ENCODE assay signal across 11 cellular contexts in the genomic region with DNA sequence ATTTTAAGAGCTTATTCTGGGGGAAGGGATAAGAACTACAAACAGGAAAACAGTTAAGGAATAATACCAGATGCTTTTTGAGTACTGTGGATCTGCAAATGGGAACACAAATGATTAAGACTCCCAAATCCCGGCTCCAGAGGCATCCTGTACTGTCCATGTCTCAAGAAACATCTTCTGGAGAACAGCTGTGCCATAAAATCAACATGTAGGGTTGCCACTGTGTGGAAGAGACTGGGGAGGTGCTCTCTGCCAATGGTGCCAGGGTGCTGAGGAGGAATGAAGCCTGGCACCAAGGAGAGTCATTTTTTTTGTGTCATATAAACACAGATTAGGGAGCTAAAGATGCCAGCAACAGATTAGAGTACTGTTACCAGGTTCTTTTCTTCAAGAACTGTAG. TPM values are rescaled to one million over a fixed set of nuclear protein-coding genes. Genes with fewer than 3 reads are reported as not detected.
A peak's percentile ranks its signal among the peaks of the same experiment; 100 is the strongest.
DNase-seq lines count a peak whose midpoint lies in the region; ATAC-seq and TF ChIP-seq lines count a peak whose summit lies in the region.
"Had no signal": no experiment of that assay in that cellular context is flagged by ENCODE, and none has a peak within 500 bp of the region (broad histone marks: within the 10 kb centered on the region; RNA-seq: fewer than 3 reads in every experiment).

No MANE protein-coding gene starts in this region.

- POLR2A ChIA-PET in CD8-positive, alpha-beta T cell (lab: Charles Lee), result no interaction called here
- POLR2A ChIA-PET in CD4-positive, alpha-beta T cell (lab: Charles Lee), result no interaction called here

- H3K36me3 ChIP-seq in endodermal cell (ENCODE audit: control insufficient read depth, insufficient read depth, low read length), result peaks cover 43% of the 10 kb centered on the region
- no peaks in the 10 kb centered on the region for H3K36me3 ChIP-seq in osteoblast (ENCODE audit: insufficient read depth, low read length)
- peaks cover 0 to 12% of the 10 kb centered on the region in 2 donors for H3K36me3 ChIP-seq in gastrocnemius medialis
- no peaks in the 10 kb centered on the region for H3K36me3 ChIP-seq in CD8-positive, alpha-beta T cell (ENCODE audit: insufficient read depth, low read length)

- ATAC-seq in gastrocnemius medialis, result no peak
- ATAC-seq in CD8-positive, alpha-beta T cell, result no peak
- ATAC-seq in CD4-positive, alpha-beta T cell (ENCODE audit: poor library complexity), result no peak

- TF ChIP-seq CTCF in endodermal cell (conservative IDR thresholded peaks at IDR 0.05), result no peak
- TF ChIP-seq CTCF in osteoblast (IDR thresholded peaks at IDR 0.05; ENCODE audit: extremely low read depth, low read depth, low read length), result no peak
- no peak for TF ChIP-seq CTCF in gastrocnemius medialis (IDR thresholded peaks at IDR 0.05 in 4 of 5, conservative IDR thresholded peaks at IDR 0.05 in 1 of 5)
- no peak for TF ChIP-seq CTCF in CD8-positive, alpha-beta T cell (IDR thresholded peaks at IDR 0.05)
- TF ChIP-seq CTCF in CD4-positive, alpha-beta T cell (IDR thresholded peaks at IDR 0.05), result no peak

- H3K36me3 Mint-ChIP-seq in activated T-cell treated with anti-CD3 and anti-CD28 coated beads, Interleukin-2, amount 50 U/mL, for 24 hours (ENCODE audit: low read depth), result peaks cover 38% of the 10 kb centered on the region
- peaks cover 29% of the 10 kb centered on the region for H3K36me3 Mint-ChIP-seq in endodermal cell (ENCODE audit: low read depth)
- peaks cover 42% of the 10 kb centered on the region for H3K36me3 Mint-ChIP-seq in CD8-positive, alpha-beta T cell
- H3K36me3 Mint-ChIP-seq in CD4-positive, alpha-beta T cell (ENCODE audit: low read depth), result peaks cover 44% of the 10 kb centered on the region

- in situ Hi-C loops in gastrocnemius medialis (cut with MboI; ENCODE audit: low sequenced_read_pairs in 4 of 4), result loop anchor here in 1 of 4 donors (5.0 kb wide), 1 partner anchor 81 kb away; no protein-coding TSS in a partner anchor

- peak overlapping the region; percentile 42 for H3K27ac Mint-ChIP-seq in activated T-cell treated with anti-CD3 and anti-CD28 coated beads, Interleukin-2, amount 50 U/mL, for 24 hours
- peak overlapping the region; percentile 9 for H3K27ac Mint-ChIP-seq in endodermal cell
- no peak overlapping the region for H3K27ac Mint-ChIP-seq in CD8-positive, alpha-beta T cell
- H3K27ac Mint-ChIP-seq in CD4-positive, alpha-beta T cell, result no peak overlapping the region

- TF ChIP-seq POLR2A in gastrocnemius medialis (IDR thresholded peaks at IDR 0.05), result no peak

- no peak overlapping the region for H2AFZ ChIP-seq in osteoblast (ENCODE audit: low read length)

- H4K20me1 ChIP-seq in osteoblast (ENCODE audit: insufficient read depth, low read length), result peaks cover 3% of the 10 kb centered on the region

- H3K4me1 ChIP-seq in endodermal cell (ENCODE audit: control insufficient read depth, insufficient read depth, low read length) (no peaks in the 10 kb centered on the region), osteoblast (ENCODE audit: insufficient read depth, low read length) (peaks cover 14% of the 10 kb centered on the region), gastrocnemius medialis (peaks cover 19 to 45% of the 10 kb centered on the region in 2 donors)
- no peaks in the 10 kb centered on the region for H3K4me1 ChIP-seq in CD8-positive, alpha-beta T cell (ENCODE audit: insufficient read depth, low read length)
- H3K4me1 ChIP-seq: Caco-2 had no signal

- no peaks in the 10 kb centered on the region for H3K27me3 Mint-ChIP-seq in activated T-cell treated with anti-CD3 and anti-CD28 coated beads, Interleukin-2, amount 50 U/mL, for 24 hours
- no peaks in the 10 kb centered on the region for H3K27me3 Mint-ChIP-seq in endodermal cell (ENCODE audit: insufficient read depth)
- no peaks in the 10 kb centered on the region for H3K27me3 Mint-ChIP-seq in CD8-positive, alpha-beta T cell (ENCODE audit: low read depth)
- no peaks in the 10 kb centered on the region for H3K27me3 Mint-ChIP-seq in CD4-positive, alpha-beta T cell

- no peak overlapping the region for H3K4me3 ChIP-seq in endodermal cell (ENCODE audit: low read length)
- H3K4me3 ChIP-seq in osteoblast (ENCODE audit: insufficient read depth, low read length), result no peak overlapping the region
- H3K4me3 ChIP-seq in gastrocnemius medialis, result no peak overlapping the region
- H3K4me3 ChIP-seq in CD8-positive, alpha-beta T cell (ENCODE audit: low read depth, low read length), result no peak overlapping the region

- 97 to 100% methylated on average over 1 of the region's 1 CpG for WGBS in endodermal cell (ENCODE audit: insufficient coverage in 1 of 2, insufficient read length in 1 of 2), 2 experiments

- no peaks in the 10 kb centered on the region for H3K27me3 ChIP-seq in endodermal cell (ENCODE audit: control insufficient read depth, insufficient read depth, low read length, poor library complexity, severe bottlenecking)
- H3K27me3 ChIP-seq in osteoblast (ENCODE audit: insufficient read depth, low read length), result no peaks in the 10 kb centered on the region
- no peaks in the 10 kb centered on the region for H3K27me3 ChIP-seq in gastrocnemius medialis
- H3K27me3 ChIP-seq in CD8-positive, alpha-beta T cell (ENCODE audit: insufficient read depth, low read length), result no peaks in the 10 kb centered on the region
- no peaks in the 10 kb centered on the region for H3K27me3 ChIP-seq in CD4-positive, alpha-beta T cell (ENCODE audit: control insufficient read depth, insufficient read depth, low read length)

- no peak for DNase-seq in activated T-cell treated with anti-CD3 and anti-CD28 coated beads, Interleukin-2, amount 50 U/mL, for 24 hours
- DNase-seq in activated T-cell treated with anti-CD3 and anti-CD28 coated beads, Interleukin-2, amount 50 U/mL, for 1 hour, result no peak
- DNase-seq in endodermal cell (no peak), osteoblast (ENCODE audit: insufficient read length, low spot score, missing footprints) (no peak), substantia nigra (lab: John Stamatoyannopoulos, UW) (no peak), gastrocnemius medialis (no peak)
- DNase-seq in CD8-positive, alpha-beta T cell, result no peak
- DNase-seq in CD4-positive, alpha-beta T cell, result no peak
- DNase-seq: Caco-2, DMS53, NCI-H345 had no signal

- H3K4me1 Mint-ChIP-seq in activated T-cell treated with anti-CD3 and anti-CD28 coated beads, Interleukin-2, amount 50 U/mL, for 24 hours (ENCODE audit: low read depth), result peaks cover 18% of the 10 kb centered on the region
- H3K4me1 Mint-ChIP-seq in endodermal cell, result peaks cover 34% of the 10 kb centered on the region
- H3K4me1 Mint-ChIP-seq in CD8-positive, alpha-beta T cell (ENCODE audit: low read depth), result peaks cover 22% of the 10 kb centered on the region
- H3K4me1 Mint-ChIP-seq in CD4-positive, alpha-beta T cell (ENCODE audit: low read depth), result peaks cover 8% of the 10 kb centered on the region

- H3K9ac ChIP-seq in endodermal cell (ENCODE audit: extremely low read depth, low read length, poor library complexity, severe bottlenecking), result no peak overlapping the region

- H3K27ac ChIP-seq in endodermal cell (ENCODE audit: low read depth, low read length) (no peak overlapping the region), osteoblast (ENCODE audit: low read depth, low read length) (peak overlapping the region; percentile 13), substantia nigra (ENCODE audit: low read depth, low read length, poor library complexity, severe bottlenecking) (peak overlapping the region; percentile 8), gastrocnemius medialis (peak overlapping the region in 1 of 4 donors; percentile 0)
- no peak overlapping the region for H3K27ac ChIP-seq in CD8-positive, alpha-beta T cell (ENCODE audit: low read depth, low read length)
- no peak overlapping the region for H3K27ac ChIP-seq in CD4-positive, alpha-beta T cell (ENCODE audit: low read depth, low read length)

- H3K4me2 ChIP-seq in osteoblast (ENCODE audit: insufficient read depth, low read length), result no peak overlapping the region

- CTCF ChIA-PET in CD8-positive, alpha-beta T cell (lab: Charles Lee), result interaction anchor here (1.0 kb wide), 1 partner anchor 9 kb away, joined by 3 read pairs; no protein-coding TSS in a partner anchor
- CTCF ChIA-PET in CD4-positive, alpha-beta T cell (lab: Charles Lee), result no interaction called here

- intact Hi-C loops in gastrocnemius medialis (cut with DNase I; ENCODE audit: low total_unique reads), result loop anchor here (5.0 kb wide), 1 partner anchor 91 kb away; no protein-coding TSS in a partner anchor
- intact Hi-C loops in CD8-positive, alpha-beta T cell (cut with DNase I, micrococcal nuclease), result no loop called here
- intact Hi-C loops in CD4-positive, alpha-beta T cell (cut with DNase I, micrococcal nuclease), result no loop called here

- H3K4me3 Mint-ChIP-seq in activated T-cell treated with anti-CD3 and anti-CD28 coated beads, Interleukin-2, amount 50 U/mL, for 24 hours, result no peak overlapping the region
- H3K4me3 Mint-ChIP-seq in endodermal cell, result no peak overlapping the region
- H3K4me3 Mint-ChIP-seq in CD8-positive, alpha-beta T cell, result no peak overlapping the region
- H3K4me3 Mint-ChIP-seq in CD4-positive, alpha-beta T cell, result no peak overlapping the region

- peaks cover 15% of the 10 kb centered on the region for H3K79me2 ChIP-seq in osteoblast (ENCODE audit: insufficient read depth, low read length)

- H3K9me3 ChIP-seq in endodermal cell (ENCODE audit: control insufficient read depth, low read length) (no peaks in the 10 kb centered on the region), osteoblast (ENCODE audit: low read depth, low read length) (no peaks in the 10 kb centered on the region), gastrocnemius medialis (no peaks in the 10 kb centered on the region)
- no peaks in the 10 kb centered on the region for H3K9me3 ChIP-seq in CD8-positive, alpha-beta T cell (ENCODE audit: low read length)
- H3K9me3 ChIP-seq in CD4-positive, alpha-beta T cell (ENCODE audit: control insufficient read depth, low read length), result no peaks in the 10 kb centered on the region
- H3K9me3 ChIP-seq: Caco-2 had no signal

- no peaks in the 10 kb centered on the region for H3K9me3 Mint-ChIP-seq in activated T-cell treated with anti-CD3 and anti-CD28 coated beads, Interleukin-2, amount 50 U/mL, for 24 hours
- peaks cover under 1% of the 10 kb centered on the region for H3K9me3 Mint-ChIP-seq in endodermal cell
- no peaks in the 10 kb centered on the region for H3K9me3 Mint-ChIP-seq in CD8-positive, alpha-beta T cell
- H3K9me3 Mint-ChIP-seq in CD4-positive, alpha-beta T cell, result no peaks in the 10 kb centered on the region

RNA-seq across cellular contexts. Expression of gene CHRM4, which starts 54.3 kb away (rescaled TPM):
- total RNA-seq in endodermal cell (under 1 TPM in 1 of 2 donors, not detected in 1; 0.46 TPM), osteoblast (0.29 and 0.36 TPM in 2 replicates), gastrocnemius medialis (not detected)
- polyA plus RNA-seq in endodermal cell (2013, experiment 1 of 2), result 0.28 TPM
- polyA plus RNA-seq in endodermal cell (2013, experiment 2 of 2), result 0.25 TPM
- total RNA-seq in CD8-positive, alpha-beta T cell, result 1 to 10 TPM; 2.9 to 4.1 TPM
- 1 to 10 TPM; 3.2 to 3.7 TPM for total RNA-seq in CD4-positive, alpha-beta T cell

Comparison
In these comparisons a context has a peak if more than half of its experiments do, and no peak if none do; other contexts are left out.
1. H3K27ac Mint-ChIP-seq: peak in activated T-cell treated with anti-CD3 and anti-CD28 coated beads, Interleukin-2, amount 50 U/mL, for 24 hours (single experiment) and endodermal cell (single experiment); none in CD8-positive, alpha-beta T cell (single experiment) and CD4-positive, alpha-beta T cell (single experiment).
2. H3K27ac ChIP-seq: peak in osteoblast (single experiment) and substantia nigra (single experiment); none in endodermal cell (single experiment), CD8-positive, alpha-beta T cell (single experiment) and CD4-positive, alpha-beta T cell (single experiment).